31 cellular contexts compared by ENCODE assay signal in genomic region chr16:10526962-10527361, GRCh38. TPM values are rescaled to one million over a fixed set of nuclear protein-coding genes. Genes with fewer than 3 reads are reported as not detected.
"Had no signal": no experiment of that assay in that cellular context is flagged by ENCODE, and none has a peak within 500 bp of the region (broad histone marks: within the 10 kb centered on the region; RNA-seq: fewer than 3 reads in every experiment).

No MANE protein-coding gene starts in this region.

- H3K4me1 ChIP-seq: body of pancreas, breast epithelium, SJCRH30 had no signal

- DNase-seq: activated B cell treated with CpG ODN at 0.5 μM for 24 hours; activated CD4-positive, alpha-beta memory T cell treated with anti-CD3 and anti-CD28 coated beads for 36 hours; activated CD4-positive, alpha-beta T cell treated with anti-CD3 and anti-CD28 coated beads for 4 hours; activated CD4-positive, alpha-beta T cell treated with anti-CD3 and anti-CD28 coated beads, Interleukin-2, amount 50 U/mL, for 1 hour; activated CD4-positive, CD25-positive, alpha-beta regulatory T cell treated with anti-CD3 and anti-CD28 coated beads, Interleukin-2, amount 50 U/mL, for 72 hours; activated effector memory CD4-positive, alpha-beta T cell treated with anti-CD3 and anti-CD28 coated beads, Interleukin-2, amount 50 U/mL, for 16 hours; activated naive CD4-positive, alpha-beta T cell; activated naive CD4-positive, alpha-beta T cell treated with anti-CD3 and anti-CD28 coated beads, Interleukin-2, amount 50 U/mL, for 16 hours; activated naive CD8-positive, alpha-beta T cell treated with anti-CD3 and anti-CD28 coated beads for 36 hours; activated T-cell treated with anti-CD3 and anti-CD28 coated beads, Interleukin-2, amount 50 U/mL, for 1 hour; activated T-cell treated with anti-CD3 and anti-CD28 coated beads, Interleukin-2, amount 50 U/mL, for 72 hours; body of pancreas; Kasumi-1; KG1; MM.1S; MV-4-11; NCI-H1092; NCI-H1436 treated with DMSO at 0.1 percent for 48 hours; NCI-H1694 treated with DMSO at 0.1 percent for 48 hours; NCI-H2029; NCI-H345; NCI-H524 treated with DMSO at 0.1 percent for 48 hours; SHP77; SJCRH30 had no signal

- H3K36me3 Mint-ChIP-seq: activated CD4-positive, alpha-beta memory T cell treated with anti-CD3 and anti-CD28 coated beads for 36 hours; activated naive CD8-positive, alpha-beta T cell treated with anti-CD3 and anti-CD28 coated beads for 36 hours had no signal

- H3K9me3 Mint-ChIP-seq: activated B cell treated with CpG ODN at 0.5 μM for 24 hours; activated CD4-positive, alpha-beta memory T cell treated with anti-CD3 and anti-CD28 coated beads for 36 hours; activated naive CD8-positive, alpha-beta T cell treated with anti-CD3 and anti-CD28 coated beads for 36 hours; activated T-cell treated with anti-CD3 and anti-CD28 coated beads, Interleukin-2, amount 50 U/mL, for 72 hours; activated T-helper 17 cell treated with anti-CD3 and anti-CD28 coated beads, Interleukin-2, amount 50 U/mL, for 72 hours; T-helper 1 cell treated with Interleukin-12 subunit alpha and Interleukin-12 subunit beta and Interleukin-4 antibody, amounts not matched to agents 30 μg/mL and 1 μg/mL, for 36 hours; T-helper 2 cell treated with Interferon-gamma antibody and Interleukin-4, amounts not matched to agents 5 μg/mL and 100 μg/mL, for 36 hours had no signal

- H3K36me3 ChIP-seq: breast epithelium had no signal

- H3K4me1 Mint-ChIP-seq: activated naive CD8-positive, alpha-beta T cell treated with anti-CD3 and anti-CD28 coated beads for 36 hours; activated T-helper 17 cell treated with anti-CD3 and anti-CD28 coated beads, Interleukin-2, amount 50 U/mL, for 72 hours had no signal

- H3K4me3 Mint-ChIP-seq: activated B cell treated with CpG ODN at 0.5 μM for 24 hours; activated CD4-positive, alpha-beta memory T cell treated with anti-CD3 and anti-CD28 coated beads for 36 hours; activated naive CD8-positive, alpha-beta T cell treated with anti-CD3 and anti-CD28 coated beads for 36 hours; activated T-cell treated with anti-CD3 and anti-CD28 coated beads, Interleukin-2, amount 50 U/mL, for 72 hours; activated T-helper 17 cell treated with anti-CD3 and anti-CD28 coated beads, Interleukin-2, amount 50 U/mL, for 72 hours; T-helper 1 cell treated with Interleukin-12 subunit alpha and Interleukin-12 subunit beta and Interleukin-4 antibody, amounts not matched to agents 30 μg/mL and 1 μg/mL, for 36 hours; T-helper 2 cell treated with Interferon-gamma antibody and Interleukin-4, amounts not matched to agents 5 μg/mL and 100 μg/mL, for 36 hours had no signal

- H3K27me3 ChIP-seq: body of pancreas, breast epithelium, SJCRH30 had no signal

- H3K27ac ChIP-seq: body of pancreas, breast epithelium, SJCRH30, SK-N-MC had no signal

- H3K9me3 ChIP-seq: body of pancreas, breast epithelium, SJCRH30 had no signal

- ATAC-seq: activated T-cell treated with anti-CD3 and anti-CD28 coated beads, Interleukin-2, amount 50 U/mL, for 72 hours; activated T-helper 17 cell treated with anti-CD3 and anti-CD28 coated beads, Interleukin-2, amount 50 U/mL, for 72 hours; body of pancreas; Panc1 had no signal

- H3K27ac Mint-ChIP-seq: activated B cell treated with CpG ODN at 0.5 μM for 24 hours; activated CD4-positive, alpha-beta memory T cell treated with anti-CD3 and anti-CD28 coated beads for 36 hours; activated naive CD8-positive, alpha-beta T cell treated with anti-CD3 and anti-CD28 coated beads for 36 hours; activated T-cell treated with anti-CD3 and anti-CD28 coated beads, Interleukin-2, amount 50 U/mL, for 72 hours; activated T-helper 17 cell treated with anti-CD3 and anti-CD28 coated beads, Interleukin-2, amount 50 U/mL, for 72 hours; T-helper 1 cell treated with Interleukin-12 subunit alpha and Interleukin-12 subunit beta and Interleukin-4 antibody, amounts not matched to agents 30 μg/mL and 1 μg/mL, for 36 hours; T-helper 2 cell treated with Interferon-gamma antibody and Interleukin-4, amounts not matched to agents 5 μg/mL and 100 μg/mL, for 36 hours had no signal

- H3K4me3 ChIP-seq: body of pancreas, breast epithelium, SJCRH30, SK-N-MC had no signal

- H3K27me3 Mint-ChIP-seq: activated B cell treated with CpG ODN at 0.5 μM for 24 hours; activated CD4-positive, alpha-beta memory T cell treated with anti-CD3 and anti-CD28 coated beads for 36 hours; activated naive CD8-positive, alpha-beta T cell treated with anti-CD3 and anti-CD28 coated beads for 36 hours; activated T-helper 17 cell treated with anti-CD3 and anti-CD28 coated beads, Interleukin-2, amount 50 U/mL, for 72 hours had no signal

RNA-seq across cellular contexts. Expression of gene EMP2, which starts 53.4 kb away (rescaled TPM):
- total RNA-seq: activated B cell treated with CpG ODN at 0.5 μM for 24 hours; activated CD4-positive, alpha-beta memory T cell treated with anti-CD3 and anti-CD28 coated beads for 36 hours; activated CD8-positive, alpha-beta memory T cell treated with anti-CD3 and anti-CD28 coated beads for 36 hours; activated naive CD8-positive, alpha-beta T cell treated with anti-CD3 and anti-CD28 coated beads for 36 hours had no signal
